ENCODE assay signal across 38 cellular contexts in the genomic region with DNA sequence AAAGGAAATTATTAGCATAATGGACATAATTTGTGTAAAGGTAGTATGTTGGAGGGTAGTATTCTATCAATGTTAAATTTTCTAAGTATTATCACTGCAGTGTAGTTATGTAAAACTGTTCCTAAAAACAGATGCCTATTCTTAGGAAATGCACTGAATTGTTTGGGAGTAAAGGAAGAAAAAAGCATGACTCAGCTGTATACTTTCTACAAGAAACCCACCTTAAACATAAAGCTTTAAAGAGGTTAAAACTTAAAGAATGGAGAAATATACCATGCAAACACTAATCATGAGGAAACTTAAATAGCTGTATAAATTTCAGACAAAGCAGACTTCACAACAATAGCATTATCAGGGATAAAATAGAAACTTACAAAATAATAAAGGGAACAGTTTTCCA.
"Had no signal": no experiment of that assay in that cellular context is flagged by ENCODE, and none has a peak within 500 bp of the region (broad histone marks: within the 10 kb centered on the region; RNA-seq: fewer than 3 reads in every experiment).

No MANE protein-coding gene starts in this region.

- H3K4me3 Mint-ChIP-seq: activated B cell treated with CpG ODN at 0.5 μM for 24 hours; activated CD4-positive, alpha-beta memory T cell treated with anti-CD3 and anti-CD28 coated beads, Interleukin-2, amount 10 ng/mL, durations not matched to agents 7 days and 5 days; activated CD4-positive, alpha-beta T cell treated with anti-CD3 and anti-CD28 coated beads, Interleukin-2, amount 10 ng/mL, durations not matched to agents 24 days and 14 days; activated CD8-positive, alpha-beta memory T cell treated with anti-CD3 and anti-CD28 coated beads, Interleukin-2, amount 10 ng/mL, durations not matched to agents 7 days and 5 days; activated CD8-positive, alpha-beta T cell treated with anti-CD3 and anti-CD28 coated beads, Interleukin-2, amount 10 ng/mL, durations not matched to agents 7 days and 5 days; activated naive CD4-positive, alpha-beta T cell treated with anti-CD3 and anti-CD28 coated beads, Interleukin-2, amount 10 ng/mL, durations not matched to agents 7 days and 5 days; activated naive CD4-positive, alpha-beta T cell treated with anti-CD3 and anti-CD28 coated beads, Interleukin-2, amount 50 U/mL, for 24 hours; activated naive CD8-positive, alpha-beta T cell; activated naive CD8-positive, alpha-beta T cell treated with anti-CD3 and anti-CD28 coated beads, Interleukin-2, amount 10 ng/mL, durations not matched to agents 7 days and 5 days; activated naive CD8-positive, alpha-beta T cell treated with anti-CD3 and anti-CD28 coated beads, Interleukin-2, amount 50 U/mL, for 24 hours; activated T-cell treated with anti-CD3 and anti-CD28 coated beads, Interleukin-2, amount 50 U/mL, for 24 hours; brain; central memory CD8-positive, alpha-beta T cell; T-helper 1 cell treated with Interleukin-12 subunit alpha and Interleukin-12 subunit beta and Interleukin-4 antibody, amounts not matched to agents 30 μg/mL and 1 μg/mL, for 36 hours; T-helper 2 cell treated with Interferon-gamma antibody and Interleukin-4, amounts not matched to agents 5 μg/mL and 100 μg/mL, for 36 hours had no signal

- H3K4me1 Mint-ChIP-seq: activated B cell treated with CpG ODN at 0.5 μM for 24 hours; activated CD4-positive, alpha-beta memory T cell treated with anti-CD3 and anti-CD28 coated beads, Interleukin-2, amount 10 ng/mL, durations not matched to agents 7 days and 5 days; activated CD4-positive, alpha-beta T cell treated with anti-CD3 and anti-CD28 coated beads, Interleukin-2, amount 10 ng/mL, durations not matched to agents 24 days and 14 days; activated CD8-positive, alpha-beta memory T cell treated with anti-CD3 and anti-CD28 coated beads, Interleukin-2, amount 10 ng/mL, durations not matched to agents 7 days and 5 days; activated naive CD4-positive, alpha-beta T cell treated with anti-CD3 and anti-CD28 coated beads, Interleukin-2, amount 10 ng/mL, durations not matched to agents 7 days and 5 days; activated naive CD4-positive, alpha-beta T cell treated with anti-CD3 and anti-CD28 coated beads, Interleukin-2, amount 50 U/mL, for 24 hours; activated naive CD8-positive, alpha-beta T cell treated with anti-CD3 and anti-CD28 coated beads, Interleukin-2, amount 10 ng/mL, durations not matched to agents 7 days and 5 days; activated naive CD8-positive, alpha-beta T cell treated with anti-CD3 and anti-CD28 coated beads, Interleukin-2, amount 50 U/mL, for 24 hours; brain; central memory CD8-positive, alpha-beta T cell had no signal

- H3K4me3 ChIP-seq: ascending aorta, cardiac muscle cell had no signal

- ATAC-seq: activated CD8-positive, alpha-beta memory T cell treated with anti-CD3 and anti-CD28 coated beads, Interleukin-2, amount 10 ng/mL, durations not matched to agents 7 days and 5 days; activated CD8-positive, alpha-beta T cell treated with anti-CD3 and anti-CD28 coated beads, Interleukin-2, amount 10 ng/mL, durations not matched to agents 7 days and 5 days; activated naive CD8-positive, alpha-beta T cell treated with anti-CD3 and anti-CD28 coated beads, Interleukin-2, amount 50 U/mL, for 24 hours had no signal

- H3K27ac ChIP-seq: ascending aorta, cardiac muscle cell, VCaP had no signal

- H3K27me3 ChIP-seq: ascending aorta, cardiac muscle cell had no signal

- DNase-seq: activated B cell treated with CpG ODN at 0.5 μM for 24 hours; activated CD4-positive, alpha-beta memory T cell treated with anti-CD3 and anti-CD28 coated beads, Interleukin-2, amount 10 ng/mL, durations not matched to agents 7 days and 5 days; activated CD4-positive, alpha-beta T cell treated with anti-CD3 and anti-CD28 coated beads for 4 hours; activated CD4-positive, alpha-beta T cell treated with anti-CD3 and anti-CD28 coated beads, Interleukin-2, amount 10 ng/mL, durations not matched to agents 24 days and 14 days; activated CD4-positive, alpha-beta T cell treated with anti-CD3 and anti-CD28 coated beads, Interleukin-2, amount 50 U/mL, for 1 hour; activated CD4-positive, alpha-beta T cell treated with anti-CD3 and anti-CD28 coated beads, Interleukin-2, amount 50 U/mL, for 4 hours; activated CD4-positive, CD25-positive, alpha-beta regulatory T cell treated with anti-CD3 and anti-CD28 coated beads, Interleukin-2, amount 50 U/mL, for 72 hours; activated CD8-positive, alpha-beta memory T cell treated with anti-CD3 and anti-CD28 coated beads for 24 hours; activated CD8-positive, alpha-beta memory T cell treated with anti-CD3 and anti-CD28 coated beads, Interleukin-2, amount 10 ng/mL, durations not matched to agents 7 days and 5 days; activated CD8-positive, alpha-beta memory T cell treated with anti-CD3 and anti-CD28 coated beads, Interleukin-2, amount 50 U/mL, for 48 hours; activated CD8-positive, alpha-beta T cell treated with anti-CD3 and anti-CD28 coated beads, Interleukin-2, amount 10 ng/mL, durations not matched to agents 7 days and 5 days; activated effector memory CD4-positive, alpha-beta T cell treated with Interleukin-2 at 50 U/mL for 16 hours; activated gamma-delta T cell; activated naive CD4-positive, alpha-beta T cell treated with anti-CD3 and anti-CD28 coated beads, Interleukin-2, amount 10 ng/mL, durations not matched to agents 7 days and 5 days; activated naive CD4-positive, alpha-beta T cell treated with Interleukin-2 at 50 U/mL for 16 hours; activated naive CD8-positive, alpha-beta T cell treated with anti-CD3 and anti-CD28 coated beads, Interleukin-2, amount 10 ng/mL, durations not matched to agents 7 days and 5 days; activated naive CD8-positive, alpha-beta T cell treated with anti-CD3 and anti-CD28 coated beads, Interleukin-2, amount 50 U/mL, for 24 hours; activated T-cell treated with anti-CD3 and anti-CD28 coated beads, Interleukin-2, amount 50 U/mL, for 24 hours; activated T-cell treated with anti-CD3 and anti-CD28 coated beads, Interleukin-2, amount 50 U/mL, for 48 hours; amygdala; anterior cingulate cortex; caudate nucleus; cerebellar nuclear complex; T-helper 1 cell; T-helper 2 cell; T-helper 9 cell had no signal

- H3K27me3 Mint-ChIP-seq: activated B cell treated with CpG ODN at 0.5 μM for 24 hours; activated CD4-positive, alpha-beta memory T cell treated with anti-CD3 and anti-CD28 coated beads, Interleukin-2, amount 10 ng/mL, durations not matched to agents 7 days and 5 days; activated CD4-positive, alpha-beta T cell treated with anti-CD3 and anti-CD28 coated beads, Interleukin-2, amount 10 ng/mL, durations not matched to agents 24 days and 14 days; activated CD8-positive, alpha-beta memory T cell treated with anti-CD3 and anti-CD28 coated beads, Interleukin-2, amount 10 ng/mL, durations not matched to agents 7 days and 5 days; activated naive CD8-positive, alpha-beta T cell treated with anti-CD3 and anti-CD28 coated beads, Interleukin-2, amount 10 ng/mL, durations not matched to agents 7 days and 5 days; activated naive CD8-positive, alpha-beta T cell treated with anti-CD3 and anti-CD28 coated beads, Interleukin-2, amount 50 U/mL, for 24 hours; activated T-cell treated with anti-CD3 and anti-CD28 coated beads, Interleukin-2, amount 50 U/mL, for 24 hours; central memory CD8-positive, alpha-beta T cell had no signal

- FAIRE-seq: bronchial epithelial cell, TTC549 had no signal

- H3K9me3 Mint-ChIP-seq: activated naive CD4-positive, alpha-beta T cell treated with anti-CD3 and anti-CD28 coated beads, Interleukin-2, amount 10 ng/mL, durations not matched to agents 7 days and 5 days had no signal

- H3K4me1 ChIP-seq: ascending aorta had no signal

- H3K36me3 ChIP-seq: ascending aorta, cardiac muscle cell had no signal

- H3K27ac Mint-ChIP-seq: activated B cell treated with CpG ODN at 0.5 μM for 24 hours; activated CD4-positive, alpha-beta memory T cell treated with anti-CD3 and anti-CD28 coated beads, Interleukin-2, amount 10 ng/mL, durations not matched to agents 7 days and 5 days; activated CD4-positive, alpha-beta T cell treated with anti-CD3 and anti-CD28 coated beads, Interleukin-2, amount 10 ng/mL, durations not matched to agents 24 days and 14 days; activated CD8-positive, alpha-beta memory T cell treated with anti-CD3 and anti-CD28 coated beads, Interleukin-2, amount 10 ng/mL, durations not matched to agents 7 days and 5 days; activated CD8-positive, alpha-beta T cell treated with anti-CD3 and anti-CD28 coated beads, Interleukin-2, amount 10 ng/mL, durations not matched to agents 7 days and 5 days; activated naive CD4-positive, alpha-beta T cell treated with anti-CD3 and anti-CD28 coated beads, Interleukin-2, amount 10 ng/mL, durations not matched to agents 7 days and 5 days; activated naive CD4-positive, alpha-beta T cell treated with anti-CD3 and anti-CD28 coated beads, Interleukin-2, amount 50 U/mL, for 24 hours; activated naive CD8-positive, alpha-beta T cell; activated naive CD8-positive, alpha-beta T cell treated with anti-CD3 and anti-CD28 coated beads, Interleukin-2, amount 10 ng/mL, durations not matched to agents 7 days and 5 days; activated naive CD8-positive, alpha-beta T cell treated with anti-CD3 and anti-CD28 coated beads, Interleukin-2, amount 50 U/mL, for 24 hours; activated T-cell treated with anti-CD3 and anti-CD28 coated beads, Interleukin-2, amount 50 U/mL, for 24 hours; activated T-helper 2 cell treated with anti-CD3 and anti-CD28 coated beads, Interferon-gamma antibody, Interleukin-2, Interleukin-4, amounts not matched to agents 10 μg/mL and 5 μg/mL and 100 μg/mL, durations not matched to agents 14 hours and 24 hours and 36 hours; brain; T-helper 1 cell treated with Interleukin-12 subunit alpha and Interleukin-12 subunit beta and Interleukin-4 antibody, amounts not matched to agents 30 μg/mL and 1 μg/mL, for 36 hours; T-helper 2 cell treated with Interferon-gamma antibody and Interleukin-4, amounts not matched to agents 5 μg/mL and 100 μg/mL, for 36 hours had no signal

- H3K36me3 Mint-ChIP-seq: activated CD8-positive, alpha-beta memory T cell treated with anti-CD3 and anti-CD28 coated beads, Interleukin-2, amount 10 ng/mL, durations not matched to agents 7 days and 5 days; activated naive CD4-positive, alpha-beta T cell treated with anti-CD3 and anti-CD28 coated beads, Interleukin-2, amount 10 ng/mL, durations not matched to agents 7 days and 5 days; activated naive CD4-positive, alpha-beta T cell treated with anti-CD3 and anti-CD28 coated beads, Interleukin-2, amount 50 U/mL, for 24 hours; activated naive CD8-positive, alpha-beta T cell; activated naive CD8-positive, alpha-beta T cell treated with anti-CD3 and anti-CD28 coated beads, Interleukin-2, amount 10 ng/mL, durations not matched to agents 7 days and 5 days; brain had no signal
